10 cellular contexts compared by ENCODE assay signal in the genomic region with DNA sequence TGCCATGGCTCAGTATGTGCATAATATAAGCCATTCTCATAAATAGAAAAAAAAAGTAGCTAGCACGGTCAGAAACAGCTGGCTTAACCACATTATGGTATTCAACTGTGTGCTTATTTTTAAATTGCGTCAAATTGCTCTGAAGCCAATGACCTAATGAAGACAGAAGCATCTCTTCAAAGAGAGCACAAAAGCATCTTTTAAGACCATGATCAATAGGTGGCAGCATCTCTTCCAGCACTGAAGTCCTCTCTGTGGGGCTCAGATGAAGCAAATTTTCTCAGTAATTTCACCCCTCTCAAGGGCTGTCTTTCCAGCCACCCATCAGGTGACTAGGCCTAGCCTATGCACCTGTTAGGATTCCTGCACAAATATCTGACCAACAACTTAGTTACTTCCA.
DNase-seq lines count a peak whose midpoint lies in the region; ATAC-seq and TF ChIP-seq lines count a peak whose summit lies in the region.
"Had no signal": no experiment of that assay in that cellular context is flagged by ENCODE, and none has a peak within 500 bp of the region (broad histone marks: within the 10 kb centered on the region; RNA-seq: fewer than 3 reads in every experiment).

No MANE protein-coding gene starts in this region.

- no peak overlapping the region for H3K27ac ChIP-seq in endodermal cell (ENCODE audit: low read depth, low read length)
- H3K27ac ChIP-seq: spleen had no signal

- no peaks in the 10 kb centered on the region for H3K27me3 ChIP-seq in endodermal cell (ENCODE audit: control insufficient read depth, insufficient read depth, low read length, poor library complexity, severe bottlenecking)
- H3K27me3 ChIP-seq: spleen had no signal

- H3K9me3 ChIP-seq in endodermal cell (ENCODE audit: control insufficient read depth, low read length) = peaks cover 11% of the 10 kb centered on the region
- H3K9me3 ChIP-seq: spleen had no signal

- H3K36me3 Mint-ChIP-seq in endodermal cell (ENCODE audit: low read depth) (no peaks in the 10 kb centered on the region), nephron (ENCODE audit: low read depth) (peaks cover 4% of the 10 kb centered on the region)

- H3K9ac ChIP-seq in endodermal cell (ENCODE audit: extremely low read depth, low read length, poor library complexity, severe bottlenecking) = no peak overlapping the region

- no peaks in the 10 kb centered on the region for H3K4me1 ChIP-seq in endodermal cell (ENCODE audit: control insufficient read depth, insufficient read depth, low read length)

- TF ChIP-seq CTCF in endodermal cell (conservative IDR thresholded peaks at IDR 0.05) = peak; percentile 78
- peak in 2 of 3 experiments; percentile 25 to 32 for TF ChIP-seq CTCF in nephron (IDR thresholded peaks at IDR 0.05; ENCODE audit: unreplicated experiment in 3 of 3)

- no peak overlapping the region for H3K4me3 Mint-ChIP-seq in endodermal cell
- H3K4me3 Mint-ChIP-seq in nephron = no peak overlapping the region

- H3K9me3 Mint-ChIP-seq in endodermal cell (peaks cover 4% of the 10 kb centered on the region), nephron (peaks cover 2% of the 10 kb centered on the region)

- no peaks in the 10 kb centered on the region for H3K36me3 ChIP-seq in endodermal cell (ENCODE audit: control insufficient read depth, insufficient read depth, low read length)
- H3K36me3 ChIP-seq: spleen had no signal

- no peak overlapping the region for H3K4me3 ChIP-seq in endodermal cell (ENCODE audit: low read length)
- H3K4me3 ChIP-seq: spleen had no signal

- H3K4me1 Mint-ChIP-seq in endodermal cell (peaks cover 29% of the 10 kb centered on the region), nephron (no peaks in the 10 kb centered on the region)

- DNase-seq in GM04504 (ENCODE audit: low read depth) (peak; percentile 12), MV-4-11 (lab: John Stamatoyannopoulos, UW) (peak; percentile 28), endodermal cell (no peak), HuH-7 (ENCODE audit: low spot score) (no peak)
- DNase-seq: activated CD8-positive, alpha-beta memory T cell treated with anti-CD3 and anti-CD28 coated beads for 24 hours; spleen had no signal

- H3K27me3 Mint-ChIP-seq in endodermal cell (ENCODE audit: insufficient read depth) = no peaks in the 10 kb centered on the region
- H3K27me3 Mint-ChIP-seq in nephron (ENCODE audit: low read depth) = no peaks in the 10 kb centered on the region

- H3K27ac Mint-ChIP-seq in endodermal cell (no peak overlapping the region), nephron (peak overlapping the region in 1 of 3 experiments; percentile 21)

- ATAC-seq in HG02938 (IDR thresholded peaks at IDR 0.05; ENCODE audit: unreplicated experiment) (no peak), HG03097 (IDR thresholded peaks at IDR 0.05; ENCODE audit: low FRiP score, unreplicated experiment) (no peak), GM19035 (IDR thresholded peaks at IDR 0.05; ENCODE audit: unreplicated experiment) (no peak)

- 68 to 73% methylated on average over 2 of the region's 2 CpGs for WGBS in endodermal cell (ENCODE audit: insufficient coverage in 1 of 2, insufficient read length in 1 of 2), 2 experiments

Comparison
In these comparisons a context has a peak if more than half of its experiments do, and no peak if none do; other contexts are left out.
1. DNase-seq: peak in GM04504 (single experiment) and MV-4-11 (single experiment); none in endodermal cell (single experiment) and HuH-7 (single experiment).